3 cellular contexts compared by ENCODE assay signal in genomic region chr17:61666406-61667088, GRCh38.
DNase-seq lines count a peak whose midpoint lies in the region; ATAC-seq, FAIRE-seq and TF ChIP-seq lines count a peak whose summit lies in the region.
"Not testable (repeated sequence)": the region's sequence is repeated elsewhere in the genome, so short reads cannot be mapped to it uniquely, and the experiment has no call there.

No MANE protein-coding gene starts in this region.

- WGBS in GM12878 (ENCODE audit: insufficient coverage, insufficient replicate concordance, low lambda C conversion rate, missing lambda C conversion rate): 83% methylated on average over 4 of the region's 5 CpGs
- WGBS in K562 (ENCODE audit: insufficient coverage, low coverage, missing lambda C conversion rate): 9% methylated on average over 3 of the region's 5 CpGs

- H3K4me1 ChIP-seq in GM12878 (ENCODE audit: control insufficient read depth, insufficient read depth, low read length); K562 (replicated peaks in 1 of 2; ENCODE audit: control insufficient read depth in 2 of 2, insufficient read depth in 2 of 2, low read length in 2 of 2): not testable (repeated sequence)

- not testable (repeated sequence) for TF ChIP-seq CTCF in GM12878 (IDR thresholded peaks at IDR 0.05 in 2 of 3, conservative IDR thresholded peaks at IDR 0.05 in 1 of 3; ENCODE audit: control insufficient read depth in 2 of 3, extremely low read depth in 1 of 3, insufficient read depth in 1 of 3, low read depth in 3 of 3, low read length in 3 of 3); K562 (IDR thresholded peaks at IDR 0.05 in 2 of 3, conservative IDR thresholded peaks at IDR 0.05 in 1 of 3; ENCODE audit: insufficient read depth in 2 of 3, low read depth in 1 of 3, low read length in 3 of 3)
- TF ChIP-seq CTCF in subcutaneous adipose tissue (IDR thresholded peaks at IDR 0.05; ENCODE audit: low read depth): peak; percentile 92

- not testable (repeated sequence) for H3K9me3 ChIP-seq in GM12878 (replicated peaks; ENCODE audit: control insufficient read depth, insufficient read depth, low read length); K562 (replicated peaks; ENCODE audit: control insufficient read depth, insufficient read depth, low read depth, low read length)

- SMC1A ChIA-PET in GM12878 (lab: Charles Lee; ENCODE audit: uncharacterized antibody, unreplicated experiment): not testable (repeated sequence)

- H3K36me3 ChIP-seq in GM12878 (ENCODE audit: control insufficient read depth in 2 of 2, insufficient read depth in 2 of 2, low read length in 1 of 2); K562 (ENCODE audit: control insufficient read depth, insufficient read depth, low read length): not testable (repeated sequence)

- not testable (repeated sequence) for H3K9ac ChIP-seq in GM12878 (ENCODE audit: control insufficient read depth, insufficient read depth, low read length); K562 (ENCODE audit: insufficient read depth in 1 of 2, low read depth in 2 of 2, low read length in 2 of 2)

- TF ChIP-seq EP300 in GM12878 (IDR thresholded peaks at IDR 0.05; ENCODE audit: borderline replicate concordance in 1 of 2, control insufficient read depth in 1 of 2, low read depth in 2 of 2, low read length in 2 of 2); K562 (IDR thresholded peaks at IDR 0.05; ENCODE audit: low read length): not testable (repeated sequence)

- TF ChIP-seq POLR2A in GM12878 (IDR thresholded peaks at IDR 0.05; ENCODE audit: low read depth, low read length); K562 (conservative IDR thresholded peaks at IDR 0.05): not testable (repeated sequence)

- RAD21 ChIA-PET in GM12878 (lab: Charles Lee; ENCODE audit: unreplicated experiment): not testable (repeated sequence)

- in situ Hi-C loops in GM12878 (cut with MboI); K562 (cut with MboI): not testable (repeated sequence)

- not testable (repeated sequence) for H4K20me1 ChIP-seq in GM12878 (ENCODE audit: control insufficient read depth, insufficient read depth); K562 (replicated peaks; ENCODE audit: control insufficient read depth, insufficient read depth, low read length)

- not testable (repeated sequence) for H3K27ac ChIP-seq in GM12878 (ENCODE audit: control insufficient read depth, insufficient read depth); K562 (ENCODE audit: extremely low read depth, low read depth, low read length)

- H3K79me2 ChIP-seq in GM12878 (ENCODE audit: control insufficient read depth, insufficient read depth, low read length); K562 (ENCODE audit: control insufficient read depth, insufficient read depth, low read length): not testable (repeated sequence)

- POLR2A ChIA-PET in GM12878 (lab: Charles Lee); K562 (lab: Yijun Ruan, JAX): not testable (repeated sequence)

- H3K4me2 ChIP-seq in GM12878 (ENCODE audit: control insufficient read depth, insufficient read depth); K562 (ENCODE audit: insufficient read depth, low read length): not testable (repeated sequence)

- H3K9me1 ChIP-seq in K562 (ENCODE audit: control insufficient read depth, insufficient read depth, low read length): not testable (repeated sequence)

- H2AFZ ChIP-seq in GM12878 (ENCODE audit: control insufficient read depth, low read depth, low read length); K562 (ENCODE audit: low read depth, low read length): not testable (repeated sequence)

- not testable (repeated sequence) for DNase-seq in GM12878 (ENCODE audit: low read depth, low spot score); K562 (ENCODE audit: extremely low read depth in 1 of 4, low spot score in 3 of 4)

- H3K4me3 ChIP-seq in GM12878, K562: not testable (repeated sequence)

- not testable (repeated sequence) for ATAC-seq in GM12878, K562

- not testable (repeated sequence) for BruUV-seq in GM12878 (replicated peaks; lab: Mats Ljungman, UMichigan); K562 (replicated peaks; lab: Mats Ljungman, UMichigan)

- not testable (repeated sequence) for TF ChIP-seq RAD21 in GM12878 (IDR thresholded peaks at IDR 0.05; ENCODE audit: insufficient read depth, low read depth, low read length); K562 (CRISPR knock-in tag; conservative IDR thresholded peaks at IDR 0.05 in 1 of 2, IDR thresholded peaks at IDR 0.05 in 1 of 2)

- intact Hi-C loops in GM12878 (cut with micrococcal nuclease; ENCODE audit: unreplicated experiment); K562 (cut with micrococcal nuclease): not testable (repeated sequence)

- CTCF ChIA-PET in GM12878 (lab: Yijun Ruan, JAX); K562 (lab: Yijun Ruan, JAX; ENCODE audit: low intra/inter-chr PET ratio): not testable (repeated sequence)

- not testable (repeated sequence) for H3K27me3 ChIP-seq in GM12878 (replicated peaks in 1 of 2; ENCODE audit: control insufficient read depth in 2 of 2, insufficient read depth in 2 of 2, low read length in 1 of 2); K562 (ENCODE audit: control insufficient read depth in 2 of 2, insufficient read depth in 2 of 2, low read length in 2 of 2)

- not testable (repeated sequence) for FAIRE-seq in GM12878 (lab: Jason Lieb, UNC); K562 (lab: Jason Lieb, UNC)

TF ChIP-seq in GM12878, 131 proteins besides CTCF, POLR2A, EP300 and RAD21:
- TF ChIP-seq NFXL1 (IDR thresholded peaks at IDR 0.05; ENCODE audit: borderline replicate concordance): peak; percentile 76; the same call in 1 of the 2 replicates

TF ChIP-seq in K562, 482 proteins besides CTCF, POLR2A, EP300 and RAD21:
- TF ChIP-seq EWSR1 (IDR thresholded peaks at IDR 0.05; ENCODE audit: borderline replicate concordance, low read depth, partially characterized antibody) (peak; percentile 9), BCLAF1 (IDR thresholded peaks at IDR 0.05; ENCODE audit: borderline replicate concordance in 1 of 2, control insufficient read depth in 1 of 2, low read depth in 2 of 2, low read length in 1 of 2) (0 out of 4 replicates have a peak, but pooled peaks of 1 of the 2 experiments have one; percentile 19), ZBTB11 (CRISPR knock-in tag; IDR thresholded peaks at IDR 0.05) (peak in 1 of 3 experiments; percentile 91; a peak in 2 of 6 replicates), NFIC (IDR thresholded peaks at IDR 0.05) (peak; percentile 14; the same call in 1 of the 2 replicates)
TF ChIP-seq in K562: peak in this region for 4; not testable (repeated sequence) for 478.
